19 cellular contexts compared by ENCODE assay signal in the genomic region with DNA sequence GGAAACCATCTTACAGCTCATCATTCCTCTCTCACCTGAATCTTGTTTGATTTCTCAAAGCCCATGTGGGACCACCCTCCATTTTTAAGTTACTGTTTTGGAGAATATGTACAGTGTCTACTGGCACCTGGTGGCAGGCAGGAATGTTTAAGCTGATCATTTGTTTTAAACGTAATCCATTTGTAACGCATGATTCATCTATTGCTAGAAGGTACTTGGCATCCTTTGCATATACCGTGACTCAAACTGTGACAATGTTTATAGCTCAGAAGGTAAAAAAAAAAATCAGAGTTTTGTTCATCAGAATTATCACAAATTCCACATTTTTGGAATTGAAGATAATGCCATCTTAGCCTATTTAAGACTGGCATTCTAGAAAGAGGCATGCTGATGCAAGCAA.
DNase-seq lines count a peak whose midpoint lies in the region; ATAC-seq, FAIRE-seq and TF ChIP-seq lines count a peak whose summit lies in the region.
"Had no signal": no experiment of that assay in that cellular context is flagged by ENCODE, and none has a peak within 500 bp of the region (broad histone marks: within the 10 kb centered on the region; RNA-seq: fewer than 3 reads in every experiment).

No MANE protein-coding gene starts in this region.

- no peaks in the 10 kb centered on the region for H3K36me3 ChIP-seq in upper lobe of right lung

- no peaks in the 10 kb centered on the region for H3K36me3 Mint-ChIP-seq in mesothelial cell of epicardium
- H3K36me3 Mint-ChIP-seq: T-cell had no signal

- H3K27ac ChIP-seq in upper lobe of right lung, result no peak overlapping the region
- H3K27ac ChIP-seq: C4-2B had no signal

- intact Hi-C loops in upper lobe of right lung (cut with DNase I), result no loop called here

- ATAC-seq in upper lobe of right lung, result no peak
- ATAC-seq: K562, T-cell had no signal

- in situ Hi-C loops in astrocyte of the spinal cord (cut with HindIII; ENCODE audit: low sequenced_read_pairs), result no loop called here

- no peaks in the 10 kb centered on the region for H3K4me1 Mint-ChIP-seq in mesothelial cell of epicardium
- H3K4me1 Mint-ChIP-seq: T-cell had no signal

- H3K4me1 ChIP-seq in upper lobe of right lung, result no peaks in the 10 kb centered on the region

- H3K27ac Mint-ChIP-seq in mesothelial cell of epicardium, result no peak overlapping the region
- H3K27ac Mint-ChIP-seq: T-cell had no signal

- FAIRE-seq in RCC 7860 (lab: Jason Lieb, UNC), result peak; percentile 77
- FAIRE-seq: G401.6, K562 had no signal

- H3K4me3 Mint-ChIP-seq in mesothelial cell of epicardium, result no peak overlapping the region
- H3K4me3 Mint-ChIP-seq: H9, T-cell had no signal

- H3K9me3 Mint-ChIP-seq in mesothelial cell of epicardium, result peaks cover 5% of the 10 kb centered on the region

- H3K27me3 Mint-ChIP-seq in mesothelial cell of epicardium (ENCODE audit: low read depth), result no peaks in the 10 kb centered on the region
- H3K27me3 Mint-ChIP-seq: T-cell had no signal

- no peaks in the 10 kb centered on the region for H3K9me3 ChIP-seq in upper lobe of right lung

- DNase-seq in H4 (ENCODE audit: low spot score) (peak; percentile 10), RCC 7860 (ENCODE audit: low spot score) (peak; percentile 21), astrocyte of the spinal cord (ENCODE audit: low read depth, low spot score) (peak; percentile 40), renal cortical epithelial cell (ENCODE audit: low read depth) (peak; percentile 49), upper lobe of right lung (no peak), NCI-H446 (lab: John Stamatoyannopoulos, UW) (no peak), mesothelial cell of epicardium (ENCODE audit: low spot score in 2 of 2, unreplicated experiment in 2 of 2) (no peak)
- no peak for DNase-seq in effector CD8-positive, alpha-beta T cell (lab: John Stamatoyannopoulos, UW)
- DNase-seq: AML-193, DMS79 treated with DMSO at 0.1 percent for 48 hours, H9, NCI-H187, NCI-H345, SHP77 treated with DMSO at 0.1 percent for 48 hours, SK-N-SH, T-cell had no signal

- no peaks in the 10 kb centered on the region for H3K27me3 ChIP-seq in upper lobe of right lung

- no peak for TF ChIP-seq CTCF in astrocyte of the spinal cord (IDR thresholded peaks at IDR 0.05; ENCODE audit: low read depth, low read length)
- TF ChIP-seq CTCF in upper lobe of right lung (IDR thresholded peaks at IDR 0.05), result no peak
- TF ChIP-seq CTCF in mesothelial cell of epicardium (IDR thresholded peaks at IDR 0.05; ENCODE audit: unreplicated experiment), result no peak

- H3K4me3 ChIP-seq in astrocyte of the spinal cord (ENCODE audit: low read depth, low read length) (no peak overlapping the region), upper lobe of right lung (no peak overlapping the region)
- H3K4me3 ChIP-seq: K562 had no signal

Comparison
In these comparisons a context has a peak if more than half of its experiments do, and no peak if none do; other contexts are left out.
1. DNase-seq: peak in H4 (single experiment), RCC 7860 (single experiment), astrocyte of the spinal cord (single experiment) and renal cortical epithelial cell (single experiment); none in upper lobe of right lung (single experiment), effector CD8-positive, alpha-beta T cell (single experiment), NCI-H446 (0 of 2) and mesothelial cell of epicardium (0 of 2).